In the genomic region with DNA sequence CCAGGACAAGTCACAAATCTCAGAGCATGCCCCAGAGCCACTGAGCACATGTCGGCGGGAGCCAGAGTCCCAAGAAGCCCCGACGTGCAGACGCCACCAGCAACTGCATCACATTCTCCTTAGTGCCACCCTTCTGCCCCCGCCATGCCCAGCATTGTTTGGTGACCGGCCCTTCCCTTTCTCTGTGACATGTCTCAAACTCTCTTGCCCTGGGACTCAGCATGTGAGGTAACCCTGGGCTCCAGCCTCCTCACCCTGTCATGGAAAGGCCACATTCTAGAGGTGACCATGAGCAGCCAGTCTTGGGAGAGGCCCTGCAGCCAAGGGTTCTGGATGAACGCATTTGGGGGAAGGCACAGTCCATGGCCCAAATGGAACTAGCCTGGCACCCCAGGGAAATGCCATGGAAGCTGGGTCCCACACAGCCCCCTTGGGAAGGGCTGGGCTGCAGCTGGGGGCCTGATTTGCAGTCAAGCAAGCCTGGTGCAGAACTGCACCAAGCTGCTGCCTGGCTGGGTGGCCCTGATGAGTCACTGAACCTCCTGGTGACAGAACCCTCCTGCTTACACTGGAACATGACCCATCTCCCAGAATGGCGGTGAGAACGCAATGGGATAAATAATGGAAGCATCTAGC, we compare ENCODE assay signal across 9 cellular contexts.
A peak's percentile ranks its signal among the peaks of the same experiment; 100 is the strongest.
DNase-seq lines count a peak whose midpoint lies in the region; ATAC-seq and TF ChIP-seq lines count a peak whose summit lies in the region.
"Had no signal": no experiment of that assay in that cellular context is flagged by ENCODE, and none has a peak within 500 bp of the region (broad histone marks: within the 10 kb centered on the region; RNA-seq: fewer than 3 reads in every experiment).

No MANE protein-coding gene starts in this region.

- H2AFZ ChIP-seq in PC-3 (ENCODE audit: low read length) (no peak overlapping the region), SK-N-SH (ENCODE audit: low read depth) (no peak overlapping the region)

- H3K36me3 ChIP-seq in PC-3 (ENCODE audit: low read depth, low read length), result 0 out of 2 replicates have a peak, but pooled peaks cover 3% of the 10 kb centered on the region
- H3K36me3 ChIP-seq in spleen, result peaks cover 3 to 90% (median 57%) of the 10 kb centered on the region in 6 donors
- no peaks in the 10 kb centered on the region for H3K36me3 ChIP-seq in SK-N-SH (replicated peaks in 1 of 2; ENCODE audit: control insufficient read depth in 1 of 2, insufficient read depth in 2 of 2, low read length in 1 of 2)

- peak overlapping the region; percentile 89 for H3K27ac Mint-ChIP-seq in activated CD4-positive, alpha-beta T cell treated with anti-CD3 and anti-CD28 coated beads, Interleukin-2, amount 10 ng/mL, durations not matched to agents 7 days and 5 days

- H3K27me3 ChIP-seq in PC-3 (ENCODE audit: low read length) (no peaks in the 10 kb centered on the region), spleen (replicated peaks in 1 of 7) (no peaks in the 10 kb centered on the region), SK-N-SH (ENCODE audit: insufficient read depth) (no peaks in the 10 kb centered on the region)

- no peaks in the 10 kb centered on the region for H4K20me1 ChIP-seq in PC-3 (ENCODE audit: low read length)
- no peaks in the 10 kb centered on the region for H4K20me1 ChIP-seq in SK-N-SH (ENCODE audit: insufficient read depth)

- no TSS peak for BruUV-seq in PC-3 (replicated peaks; lab: Mats Ljungman, UMichigan)

- H3K79me2 ChIP-seq in PC-3 (ENCODE audit: low read length) (no peaks in the 10 kb centered on the region), SK-N-SH (ENCODE audit: insufficient read depth) (no peaks in the 10 kb centered on the region)

- no peak for TF ChIP-seq POLR2A in spleen (IDR thresholded peaks at IDR 0.05)

- no peak overlapping the region for H3K4me3 Mint-ChIP-seq in activated CD4-positive, alpha-beta T cell treated with anti-CD3 and anti-CD28 coated beads, Interleukin-2, amount 10 ng/mL, durations not matched to agents 7 days and 5 days

- POLR2A ChIA-PET in activated CD4-positive, alpha-beta T cell treated with anti-CD3 and anti-CD28 coated beads, Interleukin-2, amount 10 ng/mL, durations not matched to agents 7 days and 5 days (lab: Charles Lee), result no interaction called here
- POLR2A ChIA-PET in PC-3 (lab: Charles Lee; ENCODE audit: unreplicated experiment) (no interaction called here), SK-N-SH (lab: Yijun Ruan, JAX) (no interaction called here)

- peaks cover 37% of the 10 kb centered on the region for H3K4me1 ChIP-seq in PC-3 (ENCODE audit: insufficient read depth, low read length)
- H3K4me1 ChIP-seq in spleen, result peaks cover 25 to 83% (median 53%) of the 10 kb centered on the region in 6 donors
- peaks cover 0 to 5% of the 10 kb centered on the region in 2 experiments; a peak in 1 of 4 replicates for H3K4me1 ChIP-seq in SK-N-SH (ENCODE audit: control insufficient read depth in 1 of 2, insufficient read depth in 2 of 2, low read depth in 1 of 2, low read length in 1 of 2)

- TF ChIP-seq CTCF in PC-3 (conservative IDR thresholded peaks at IDR 0.05; ENCODE audit: low read depth, low read length) (no peak), epithelial cell of esophagus (IDR thresholded peaks at IDR 0.05; ENCODE audit: insufficient read depth, low read depth, low read length, missing control alignments) (no peak), spleen (IDR thresholded peaks at IDR 0.05 in 8 of 11, conservative IDR thresholded peaks at IDR 0.05 in 3 of 11) (peak in 1 of 11 experiments; percentile 4), SK-N-SH (IDR thresholded peaks at IDR 0.05) (no peak)

- ATAC-seq in PC-3 (peak; percentile 47), HG02798 (IDR thresholded peaks at IDR 0.05; ENCODE audit: poor library complexity, unreplicated experiment) (no peak)

- H3K9me3 ChIP-seq in PC-3 (ENCODE audit: low read length) (no peaks in the 10 kb centered on the region), spleen (no peaks in the 10 kb centered on the region), SK-N-SH (no peaks in the 10 kb centered on the region)

- H3K9me2 ChIP-seq in PC-3 (replicated peaks; ENCODE audit: low read length) (no peaks in the 10 kb centered on the region), SK-N-SH (no peaks in the 10 kb centered on the region)

- H3K27ac ChIP-seq in PC-3 (ENCODE audit: low read length) (no peak overlapping the region), spleen (peak overlapping the region; percentile 10 to 87 (median 69)), SK-N-SH (ENCODE audit: low read depth in 2 of 2, low read length in 1 of 2) (no peak overlapping the region)

- CTCF ChIA-PET in activated CD4-positive, alpha-beta T cell treated with anti-CD3 and anti-CD28 coated beads, Interleukin-2, amount 10 ng/mL, durations not matched to agents 7 days and 5 days (lab: Charles Lee), result no interaction called here
- CTCF ChIA-PET in PC-3 (lab: Charles Lee), result no interaction called here
- CTCF ChIA-PET in SK-N-SH (lab: Yijun Ruan, JAX), result interaction anchor here (1.9 kb wide), 2 partner anchors 11 to 184 kb away, joined by 5 to 6 read pairs; no protein-coding TSS in a partner anchor

- H3K4me1 Mint-ChIP-seq in activated CD4-positive, alpha-beta T cell treated with anti-CD3 and anti-CD28 coated beads, Interleukin-2, amount 10 ng/mL, durations not matched to agents 7 days and 5 days, result peaks cover 54% of the 10 kb centered on the region

- H3K9ac ChIP-seq in PC-3 (ENCODE audit: low read length) (no peak overlapping the region), SK-N-SH (no peak overlapping the region)

- intact Hi-C loops in PC-3 (cut with micrococcal nuclease), result no loop called here
- intact Hi-C loops in spleen (cut with DNase I; ENCODE audit: low total_unique reads), result no loop called here

- no peak overlapping the region for H3K4me3 ChIP-seq in PC-3 (ENCODE audit: low read length)
- no peak overlapping the region for H3K4me3 ChIP-seq in epithelial cell of esophagus (ENCODE audit: low read length)
- peak overlapping the region in 1 of 8 donors; percentile 22 for H3K4me3 ChIP-seq in spleen
- H3K4me3 ChIP-seq in SK-N-SH (ENCODE audit: low read depth in 2 of 2, low read length in 1 of 2), result no peak overlapping the region

- WGBS in spleen, 5 donors, result 72 to 86% (median 82%) methylated on average over 9 to 10 of the region's 10 CpGs
- 92% methylated on average over 10 of the region's 10 CpGs for WGBS in SK-N-SH (ENCODE audit: low lambda C conversion rate)

- no peaks in the 10 kb centered on the region for H3K27me3 Mint-ChIP-seq in activated CD4-positive, alpha-beta T cell treated with anti-CD3 and anti-CD28 coated beads, Interleukin-2, amount 10 ng/mL, durations not matched to agents 7 days and 5 days

- H3K4me2 ChIP-seq in PC-3 (ENCODE audit: low read length), result no peak overlapping the region
- H3K4me2 ChIP-seq in SK-N-SH, result no peak overlapping the region

- no peak for TF ChIP-seq EP300 in SK-N-SH (IDR thresholded peaks at IDR 0.05; ENCODE audit: borderline replicate concordance in 1 of 2, low read depth in 1 of 2, low read length in 1 of 2)

- no peaks in the 10 kb centered on the region for H3K9me3 Mint-ChIP-seq in activated CD4-positive, alpha-beta T cell treated with anti-CD3 and anti-CD28 coated beads, Interleukin-2, amount 10 ng/mL, durations not matched to agents 7 days and 5 days

- no peak for DNase-seq in activated CD4-positive, alpha-beta T cell treated with anti-CD3 and anti-CD28 coated beads, Interleukin-2, amount 10 ng/mL, durations not matched to agents 7 days and 5 days
- no peak for DNase-seq in activated CD4-positive, alpha-beta T cell treated with anti-CD3 and anti-CD28 coated beads, Interleukin-2, amount 50 U/mL, for 1 hour
- DNase-seq in PC-3 (peak; percentile 31), epithelial cell of esophagus (ENCODE audit: low read depth) (peak; percentile 24), spleen (peak; percentile 71), NCI-H146 treated with DMSO at 0.1 percent for 48 hours (lab: John Stamatoyannopoulos, UW; ENCODE audit: unreplicated experiment) (no peak), SK-N-SH (no peak)
- DNase-seq: NCI-H2107 had no signal

- H3F3A ChIP-seq in PC-3 (ENCODE audit: low read length, unreplicated experiment) (no peaks in the 10 kb centered on the region), SK-N-SH (replicated peaks; ENCODE audit: insufficient read depth) (no peaks in the 10 kb centered on the region)

- peaks cover 56% of the 10 kb centered on the region for H3K36me3 Mint-ChIP-seq in activated CD4-positive, alpha-beta T cell treated with anti-CD3 and anti-CD28 coated beads, Interleukin-2, amount 10 ng/mL, durations not matched to agents 7 days and 5 days (ENCODE audit: low read depth)

- no peak for TF ChIP-seq RAD21 in SK-N-SH (IDR thresholded peaks at IDR 0.05; ENCODE audit: low read length)

TF ChIP-seq in SK-N-SH, 30 proteins besides CTCF, POLR2A, EP300 and RAD21 (continues in another document):
- TF ChIP-seq JUND (IDR thresholded peaks at IDR 0.05) (no peak), EZH2phosphoT487 (IDR thresholded peaks at IDR 0.05; ENCODE audit: borderline replicate concordance, low read depth) (no peak), POLR2AphosphoS5 (IDR thresholded peaks at IDR 0.05; ENCODE audit: low read depth, low read length) (no peak), FOSL2 (IDR thresholded peaks at IDR 0.05; ENCODE audit: borderline replicate concordance, low read depth) (no peak), MXI1 (IDR thresholded peaks at IDR 0.05; ENCODE audit: low read depth, low read length) (no peak), TEAD4 (IDR thresholded peaks at IDR 0.05; ENCODE audit: borderline replicate concordance, insufficient read depth) (no peak), FOXJ3 (CRISPR knock-in tag; IDR thresholded peaks at IDR 0.05) (no peak), NRF1 (IDR thresholded peaks at IDR 0.05; ENCODE audit: low read depth, low read length) (no peak), RFX5 (IDR thresholded peaks at IDR 0.05; ENCODE audit: low read length) (no peak), SMC3 (IDR thresholded peaks at IDR 0.05; ENCODE audit: low read depth, low read length) (no peak), FOXM1 (IDR thresholded peaks at IDR 0.05; ENCODE audit: low read depth) (no peak), GABPA (IDR thresholded peaks at IDR 0.05; ENCODE audit: low read depth) (no peak), ELF1 (IDR thresholded peaks at IDR 0.05) (no peak)
- TF ChIP-seq, protein P1, sequence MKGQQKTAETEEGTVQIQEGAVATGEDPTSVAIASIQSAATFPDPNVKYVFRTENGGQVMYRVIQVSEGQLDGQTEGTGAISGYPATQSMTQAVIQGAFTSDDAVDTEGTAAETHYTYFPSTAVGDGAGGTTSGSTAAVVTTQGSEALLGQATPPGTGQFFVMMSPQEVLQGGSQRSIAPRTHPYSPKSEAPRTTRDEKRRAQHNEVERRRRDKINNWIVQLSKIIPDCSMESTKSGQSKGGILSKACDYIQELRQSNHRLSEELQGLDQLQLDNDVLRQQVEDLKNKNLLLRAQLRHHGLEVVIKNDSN (IDR thresholded peaks at IDR 0.05; ENCODE audit: borderline replicate concordance, low read depth), result no peak
- TF ChIP-seq, protein P2, sequence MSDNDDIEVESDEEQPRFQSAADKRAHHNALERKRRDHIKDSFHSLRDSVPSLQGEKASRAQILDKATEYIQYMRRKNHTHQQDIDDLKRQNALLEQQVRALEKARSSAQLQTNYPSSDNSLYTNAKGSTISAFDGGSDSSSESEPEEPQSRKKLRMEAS (IDR thresholded peaks at IDR 0.05; ENCODE audit: low read depth), result no peak

Comparison
In these comparisons a context has a peak if more than half of its experiments do, and no peak if none do; other contexts are left out.
1. DNase-seq: peak in PC-3 (single experiment), epithelial cell of esophagus (single experiment) and spleen (single experiment); none in activated CD4-positive, alpha-beta T cell treated with anti-CD3 and anti-CD28 coated beads, Interleukin-2, amount 10 ng/mL, durations not matched to agents 7 days and 5 days (single experiment), activated CD4-positive, alpha-beta T cell treated with anti-CD3 and anti-CD28 coated beads, Interleukin-2, amount 50 U/mL, for 1 hour (single experiment), NCI-H146 treated with DMSO at 0.1 percent for 48 hours (single experiment) and SK-N-SH (single experiment).
2. H3K27ac ChIP-seq: peak in spleen (8 of 8); none in PC-3 (single experiment) and SK-N-SH (0 of 2).